Comparison of ENCODE assay signal across 1 cellular context in the genomic region with DNA sequence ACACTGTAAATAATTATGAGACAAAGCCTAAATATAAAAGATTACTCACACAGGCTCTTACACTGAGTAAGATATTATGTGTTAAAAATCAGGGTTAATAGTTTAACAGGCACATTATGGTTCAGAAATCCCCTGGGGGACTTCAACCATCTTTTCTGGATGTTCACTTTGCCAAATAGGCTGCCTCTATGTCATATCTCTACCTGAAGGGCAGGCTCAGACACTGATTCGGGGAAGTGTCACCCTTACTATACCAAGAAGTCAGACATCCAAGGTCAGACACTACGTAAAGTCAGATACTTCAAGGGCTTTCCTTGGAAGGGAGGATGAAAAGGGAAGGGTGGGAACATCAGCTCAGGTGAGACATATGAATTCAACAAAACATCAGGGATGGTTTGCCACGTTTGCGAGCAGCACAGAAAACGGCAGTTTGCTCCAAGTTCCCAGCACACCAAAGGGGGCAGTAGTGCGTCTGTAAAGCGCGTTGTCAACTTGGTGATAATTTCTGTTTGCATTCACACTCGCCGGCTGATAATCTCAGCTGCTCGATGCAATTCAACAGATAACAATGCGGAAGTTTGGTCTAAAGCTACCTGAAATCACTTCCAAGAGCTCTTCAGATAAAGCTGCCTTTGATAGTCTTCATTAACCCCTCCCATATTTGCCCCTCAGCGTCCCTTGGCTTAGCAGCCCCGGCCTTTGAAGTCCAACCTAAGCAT.
A peak's percentile ranks its signal among the peaks of the same experiment; 100 is the strongest.
TF ChIP-seq lines count a peak whose summit lies in the region.

No MANE protein-coding gene starts in this region.

TF ChIP-seq in HepG2, 621 proteins besides CTCF, POLR2A, EP300 and RAD21 (continued from another document and continues in another):
- TF ChIP-seq ZNF572 (CRISPR knock-in tag; IDR thresholded peaks at IDR 0.05) (no peak), PAF1 (CRISPR knock-in tag; IDR thresholded peaks at IDR 0.05) (no peak), HHEX (CRISPR knock-in tag; IDR thresholded peaks at IDR 0.05) (no peak), POGZ (CRISPR knock-in tag; IDR thresholded peaks at IDR 0.05) (no peak), FOXA1 (IDR thresholded peaks at IDR 0.05) (no peak), FOXA1 (CRISPR knock-in tag; IDR thresholded peaks at IDR 0.05) (peak; percentile 60; the same call in 1 of the 2 replicates), ZNF251 (CRISPR knock-in tag; IDR thresholded peaks at IDR 0.05) (no peak), ARID2 (CRISPR knock-in tag; IDR thresholded peaks at IDR 0.05; ENCODE audit: borderline replicate concordance) (no peak), ZNF230 (CRISPR knock-in tag; IDR thresholded peaks at IDR 0.05) (no peak), MEIS1 (CRISPR knock-in tag; IDR thresholded peaks at IDR 0.05; ENCODE audit: borderline replicate concordance) (no peak), SOX5 (CRISPR knock-in tag; IDR thresholded peaks at IDR 0.05; ENCODE audit: borderline replicate concordance) (no peak), KLF15 (CRISPR knock-in tag; IDR thresholded peaks at IDR 0.05; ENCODE audit: borderline replicate concordance) (no peak), TSC22D2 (CRISPR knock-in tag; IDR thresholded peaks at IDR 0.05; ENCODE audit: borderline replicate concordance) (no peak), TOE1 (CRISPR knock-in tag; IDR thresholded peaks at IDR 0.05) (no peak), ZNF329 (CRISPR knock-in tag; IDR thresholded peaks at IDR 0.05; ENCODE audit: low read depth) (no peak), MAFK (conservative IDR thresholded peaks at IDR 0.05 in 1 of 2, IDR thresholded peaks at IDR 0.05 in 1 of 2; ENCODE audit: low read length in 2 of 2) (no peak), ZNF44 (CRISPR knock-in tag; IDR thresholded peaks at IDR 0.05) (no peak), ZNF674 (CRISPR knock-in tag; IDR thresholded peaks at IDR 0.05; ENCODE audit: low read depth) (no peak)
- TF ChIP-seq, protein P1, sequence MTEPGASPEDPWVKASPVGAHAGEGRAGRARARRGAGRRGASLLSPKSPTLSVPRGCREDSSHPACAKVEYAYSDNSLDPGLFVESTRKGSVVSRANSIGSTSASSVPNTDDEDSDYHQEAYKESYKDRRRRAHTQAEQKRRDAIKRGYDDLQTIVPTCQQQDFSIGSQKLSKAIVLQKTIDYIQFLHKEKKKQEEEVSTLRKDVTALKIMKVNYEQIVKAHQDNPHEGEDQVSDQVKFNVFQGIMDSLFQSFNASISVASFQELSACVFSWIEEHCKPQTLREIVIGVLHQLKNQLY (CRISPR knock-in tag; IDR thresholded peaks at IDR 0.05) = no peak
- TF ChIP-seq, protein P2, sequence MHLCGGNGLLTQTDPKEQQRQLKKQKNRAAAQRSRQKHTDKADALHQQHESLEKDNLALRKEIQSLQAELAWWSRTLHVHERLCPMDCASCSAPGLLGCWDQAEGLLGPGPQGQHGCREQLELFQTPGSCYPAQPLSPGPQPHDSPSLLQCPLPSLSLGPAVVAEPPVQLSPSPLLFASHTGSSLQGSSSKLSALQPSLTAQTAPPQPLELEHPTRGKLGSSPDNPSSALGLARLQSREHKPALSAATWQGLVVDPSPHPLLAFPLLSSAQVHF (CRISPR knock-in tag; IDR thresholded peaks at IDR 0.05) = no peak
- TF ChIP-seq, protein P3, sequence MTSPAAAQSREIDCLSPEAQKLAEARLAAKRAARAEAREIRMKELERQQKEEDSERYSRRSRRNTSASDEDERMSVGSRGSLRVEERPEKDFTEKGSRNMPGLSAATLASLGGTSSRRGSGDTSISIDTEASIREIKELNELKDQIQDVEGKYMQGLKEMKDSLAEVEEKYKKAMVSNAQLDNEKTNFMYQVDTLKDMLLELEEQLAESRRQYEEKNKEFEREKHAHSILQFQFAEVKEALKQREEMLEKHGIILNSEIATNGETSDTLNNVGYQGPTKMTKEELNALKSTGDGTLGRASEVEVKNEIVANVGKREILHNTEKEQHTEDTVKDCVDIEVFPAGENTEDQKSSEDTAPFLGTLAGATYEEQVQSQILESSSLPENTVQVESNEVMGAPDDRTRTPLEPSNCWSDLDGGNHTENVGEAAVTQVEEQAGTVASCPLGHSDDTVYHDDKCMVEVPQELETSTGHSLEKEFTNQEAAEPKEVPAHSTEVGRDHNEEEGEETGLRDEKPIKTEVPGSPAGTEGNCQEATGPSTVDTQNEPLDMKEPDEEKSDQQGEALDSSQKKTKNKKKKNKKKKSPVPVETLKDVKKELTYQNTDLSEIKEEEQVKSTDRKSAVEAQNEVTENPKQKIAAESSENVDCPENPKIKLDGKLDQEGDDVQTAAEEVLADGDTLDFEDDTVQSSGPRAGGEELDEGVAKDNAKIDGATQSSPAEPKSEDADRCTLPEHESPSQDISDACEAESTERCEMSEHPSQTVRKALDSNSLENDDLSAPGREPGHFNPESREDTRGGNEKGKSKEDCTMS (CRISPR knock-in tag; conservative IDR thresholded peaks at IDR 0.05) = no peak
- TF ChIP-seq, protein P4, sequence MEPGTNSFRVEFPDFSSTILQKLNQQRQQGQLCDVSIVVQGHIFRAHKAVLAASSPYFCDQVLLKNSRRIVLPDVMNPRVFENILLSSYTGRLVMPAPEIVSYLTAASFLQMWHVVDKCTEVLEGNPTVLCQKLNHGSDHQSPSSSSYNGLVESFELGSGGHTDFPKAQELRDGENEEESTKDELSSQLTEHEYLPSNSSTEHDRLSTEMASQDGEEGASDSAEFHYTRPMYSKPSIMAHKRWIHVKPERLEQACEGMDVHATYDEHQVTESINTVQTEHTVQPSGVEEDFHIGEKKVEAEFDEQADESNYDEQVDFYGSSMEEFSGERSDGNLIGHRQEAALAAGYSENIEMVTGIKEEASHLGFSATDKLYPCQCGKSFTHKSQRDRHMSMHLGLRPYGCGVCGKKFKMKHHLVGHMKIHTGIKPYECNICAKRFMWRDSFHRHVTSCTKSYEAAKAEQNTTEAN (CRISPR knock-in tag; conservative IDR thresholded peaks at IDR 0.05) = no peak
- TF ChIP-seq, protein P5, sequence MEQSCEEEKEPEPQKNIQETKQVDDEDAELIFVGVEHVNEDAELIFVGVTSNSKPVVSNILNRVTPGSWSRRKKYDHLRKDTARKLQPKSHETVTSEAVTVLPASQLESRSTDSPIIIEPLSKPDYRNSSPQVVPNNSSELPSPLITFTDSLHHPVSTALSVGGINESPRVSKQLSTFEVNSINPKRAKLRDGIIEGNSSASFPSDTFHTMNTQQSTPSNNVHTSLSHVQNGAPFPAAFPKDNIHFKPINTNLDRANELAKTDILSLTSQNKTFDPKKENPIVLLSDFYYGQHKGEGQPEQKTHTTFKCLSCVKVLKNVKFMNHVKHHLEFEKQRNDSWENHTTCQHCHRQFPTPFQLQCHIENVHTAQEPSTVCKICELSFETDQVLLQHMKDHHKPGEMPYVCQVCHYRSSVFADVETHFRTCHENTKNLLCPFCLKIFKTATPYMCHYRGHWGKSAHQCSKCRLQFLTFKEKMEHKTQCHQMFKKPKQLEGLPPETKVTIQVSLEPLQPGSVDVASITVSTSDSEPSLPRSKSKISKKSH (CRISPR knock-in tag; IDR thresholded peaks at IDR 0.05; ENCODE audit: borderline replicate concordance) = no peak
- TF ChIP-seq, protein P6, sequence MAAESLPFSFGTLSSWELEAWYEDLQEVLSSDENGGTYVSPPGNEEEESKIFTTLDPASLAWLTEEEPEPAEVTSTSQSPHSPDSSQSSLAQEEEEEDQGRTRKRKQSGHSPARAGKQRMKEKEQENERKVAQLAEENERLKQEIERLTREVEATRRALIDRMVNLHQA (CRISPR knock-in tag; IDR thresholded peaks at IDR 0.05) = no peak
- TF ChIP-seq, protein P7, sequence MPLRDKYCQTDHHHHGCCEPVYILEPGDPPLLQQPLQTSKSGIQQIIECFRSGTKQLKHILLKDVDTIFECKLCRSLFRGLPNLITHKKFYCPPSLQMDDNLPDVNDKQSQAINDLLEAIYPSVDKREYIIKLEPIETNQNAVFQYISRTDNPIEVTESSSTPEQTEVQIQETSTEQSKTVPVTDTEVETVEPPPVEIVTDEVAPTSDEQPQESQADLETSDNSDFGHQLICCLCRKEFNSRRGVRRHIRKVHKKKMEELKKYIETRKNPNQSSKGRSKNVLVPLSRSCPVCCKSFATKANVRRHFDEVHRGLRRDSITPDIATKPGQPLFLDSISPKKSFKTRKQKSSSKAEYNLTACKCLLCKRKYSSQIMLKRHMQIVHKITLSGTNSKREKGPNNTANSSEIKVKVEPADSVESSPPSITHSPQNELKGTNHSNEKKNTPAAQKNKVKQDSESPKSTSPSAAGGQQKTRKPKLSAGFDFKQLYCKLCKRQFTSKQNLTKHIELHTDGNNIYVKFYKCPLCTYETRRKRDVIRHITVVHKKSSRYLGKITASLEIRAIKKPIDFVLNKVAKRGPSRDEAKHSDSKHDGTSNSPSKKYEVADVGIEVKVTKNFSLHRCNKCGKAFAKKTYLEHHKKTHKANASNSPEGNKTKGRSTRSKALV (CRISPR knock-in tag; IDR thresholded peaks at IDR 0.05) = no peak
- TF ChIP-seq, protein P8, sequence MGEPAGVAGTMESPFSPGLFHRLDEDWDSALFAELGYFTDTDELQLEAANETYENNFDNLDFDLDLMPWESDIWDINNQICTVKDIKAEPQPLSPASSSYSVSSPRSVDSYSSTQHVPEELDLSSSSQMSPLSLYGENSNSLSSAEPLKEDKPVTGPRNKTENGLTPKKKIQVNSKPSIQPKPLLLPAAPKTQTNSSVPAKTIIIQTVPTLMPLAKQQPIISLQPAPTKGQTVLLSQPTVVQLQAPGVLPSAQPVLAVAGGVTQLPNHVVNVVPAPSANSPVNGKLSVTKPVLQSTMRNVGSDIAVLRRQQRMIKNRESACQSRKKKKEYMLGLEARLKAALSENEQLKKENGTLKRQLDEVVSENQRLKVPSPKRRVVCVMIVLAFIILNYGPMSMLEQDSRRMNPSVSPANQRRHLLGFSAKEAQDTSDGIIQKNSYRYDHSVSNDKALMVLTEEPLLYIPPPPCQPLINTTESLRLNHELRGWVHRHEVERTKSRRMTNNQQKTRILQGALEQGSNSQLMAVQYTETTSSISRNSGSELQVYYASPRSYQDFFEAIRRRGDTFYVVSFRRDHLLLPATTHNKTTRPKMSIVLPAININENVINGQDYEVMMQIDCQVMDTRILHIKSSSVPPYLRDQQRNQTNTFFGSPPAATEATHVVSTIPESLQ (CRISPR knock-in tag; conservative IDR thresholded peaks at IDR 0.05) = no peak
- TF ChIP-seq, protein P9, sequence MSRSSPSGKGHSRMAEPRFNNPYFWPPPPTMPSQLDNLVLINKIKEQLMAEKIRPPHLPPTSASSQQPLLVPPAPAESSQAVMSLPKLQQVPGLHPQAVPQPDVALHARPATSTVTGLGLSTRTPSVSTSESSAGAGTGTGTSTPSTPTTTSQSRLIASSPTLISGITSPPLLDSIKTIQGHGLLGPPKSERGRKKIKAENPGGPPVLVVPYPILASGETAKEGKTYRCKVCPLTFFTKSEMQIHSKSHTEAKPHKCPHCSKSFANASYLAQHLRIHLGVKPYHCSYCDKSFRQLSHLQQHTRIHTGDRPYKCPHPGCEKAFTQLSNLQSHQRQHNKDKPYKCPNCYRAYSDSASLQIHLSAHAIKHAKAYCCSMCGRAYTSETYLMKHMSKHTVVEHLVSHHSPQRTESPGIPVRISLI (CRISPR knock-in tag; IDR thresholded peaks at IDR 0.05; ENCODE audit: borderline replicate concordance) = no peak
- TF ChIP-seq, protein P10, sequence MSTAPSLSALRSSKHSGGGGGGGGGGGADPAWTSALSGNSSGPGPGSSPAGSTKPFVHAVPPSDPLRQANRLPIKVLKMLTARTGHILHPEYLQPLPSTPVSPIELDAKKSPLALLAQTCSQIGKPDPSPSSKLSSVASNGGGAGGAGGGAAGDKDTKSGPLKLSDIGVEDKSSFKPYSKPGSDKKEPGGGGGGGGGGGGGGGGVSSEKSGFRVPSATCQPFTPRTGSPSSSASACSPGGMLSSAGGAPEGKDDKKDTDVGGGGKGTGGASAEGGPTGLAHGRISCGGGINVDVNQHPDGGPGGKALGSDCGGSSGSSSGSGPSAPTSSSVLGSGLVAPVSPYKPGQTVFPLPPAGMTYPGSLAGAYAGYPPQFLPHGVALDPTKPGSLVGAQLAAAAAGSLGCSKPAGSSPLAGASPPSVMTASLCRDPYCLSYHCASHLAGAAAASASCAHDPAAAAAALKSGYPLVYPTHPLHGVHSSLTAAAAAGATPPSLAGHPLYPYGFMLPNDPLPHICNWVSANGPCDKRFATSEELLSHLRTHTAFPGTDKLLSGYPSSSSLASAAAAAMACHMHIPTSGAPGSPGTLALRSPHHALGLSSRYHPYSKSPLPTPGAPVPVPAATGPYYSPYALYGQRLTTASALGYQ (CRISPR knock-in tag; IDR thresholded peaks at IDR 0.05) = no peak
- TF ChIP-seq, protein P11, sequence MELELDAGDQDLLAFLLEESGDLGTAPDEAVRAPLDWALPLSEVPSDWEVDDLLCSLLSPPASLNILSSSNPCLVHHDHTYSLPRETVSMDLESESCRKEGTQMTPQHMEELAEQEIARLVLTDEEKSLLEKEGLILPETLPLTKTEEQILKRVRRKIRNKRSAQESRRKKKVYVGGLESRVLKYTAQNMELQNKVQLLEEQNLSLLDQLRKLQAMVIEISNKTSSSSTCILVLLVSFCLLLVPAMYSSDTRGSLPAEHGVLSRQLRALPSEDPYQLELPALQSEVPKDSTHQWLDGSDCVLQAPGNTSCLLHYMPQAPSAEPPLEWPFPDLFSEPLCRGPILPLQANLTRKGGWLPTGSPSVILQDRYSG (CRISPR knock-in tag; IDR thresholded peaks at IDR 0.05) = no peak
- TF ChIP-seq, protein P12, sequence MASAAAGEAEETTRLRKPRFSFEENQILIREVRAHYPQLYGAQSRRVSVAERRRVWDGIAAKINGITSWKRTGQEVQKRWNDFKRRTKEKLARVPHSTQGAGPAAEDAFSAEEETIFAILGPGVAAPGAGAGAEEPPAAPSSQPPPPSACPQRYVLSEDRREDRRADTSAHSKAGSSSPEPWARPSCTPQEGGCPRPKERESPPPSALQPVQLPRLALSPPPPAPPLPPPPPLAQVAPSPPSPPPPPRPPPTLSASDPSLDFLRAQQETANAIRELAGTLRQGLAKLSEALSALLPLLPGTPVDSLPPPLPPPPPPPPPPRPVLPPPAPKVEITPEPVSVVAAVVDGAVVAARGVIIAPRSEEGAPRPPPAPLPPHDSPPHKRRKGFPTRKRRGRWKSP (CRISPR knock-in tag; IDR thresholded peaks at IDR 0.05) = no peak
- TF ChIP-seq, protein P13, sequence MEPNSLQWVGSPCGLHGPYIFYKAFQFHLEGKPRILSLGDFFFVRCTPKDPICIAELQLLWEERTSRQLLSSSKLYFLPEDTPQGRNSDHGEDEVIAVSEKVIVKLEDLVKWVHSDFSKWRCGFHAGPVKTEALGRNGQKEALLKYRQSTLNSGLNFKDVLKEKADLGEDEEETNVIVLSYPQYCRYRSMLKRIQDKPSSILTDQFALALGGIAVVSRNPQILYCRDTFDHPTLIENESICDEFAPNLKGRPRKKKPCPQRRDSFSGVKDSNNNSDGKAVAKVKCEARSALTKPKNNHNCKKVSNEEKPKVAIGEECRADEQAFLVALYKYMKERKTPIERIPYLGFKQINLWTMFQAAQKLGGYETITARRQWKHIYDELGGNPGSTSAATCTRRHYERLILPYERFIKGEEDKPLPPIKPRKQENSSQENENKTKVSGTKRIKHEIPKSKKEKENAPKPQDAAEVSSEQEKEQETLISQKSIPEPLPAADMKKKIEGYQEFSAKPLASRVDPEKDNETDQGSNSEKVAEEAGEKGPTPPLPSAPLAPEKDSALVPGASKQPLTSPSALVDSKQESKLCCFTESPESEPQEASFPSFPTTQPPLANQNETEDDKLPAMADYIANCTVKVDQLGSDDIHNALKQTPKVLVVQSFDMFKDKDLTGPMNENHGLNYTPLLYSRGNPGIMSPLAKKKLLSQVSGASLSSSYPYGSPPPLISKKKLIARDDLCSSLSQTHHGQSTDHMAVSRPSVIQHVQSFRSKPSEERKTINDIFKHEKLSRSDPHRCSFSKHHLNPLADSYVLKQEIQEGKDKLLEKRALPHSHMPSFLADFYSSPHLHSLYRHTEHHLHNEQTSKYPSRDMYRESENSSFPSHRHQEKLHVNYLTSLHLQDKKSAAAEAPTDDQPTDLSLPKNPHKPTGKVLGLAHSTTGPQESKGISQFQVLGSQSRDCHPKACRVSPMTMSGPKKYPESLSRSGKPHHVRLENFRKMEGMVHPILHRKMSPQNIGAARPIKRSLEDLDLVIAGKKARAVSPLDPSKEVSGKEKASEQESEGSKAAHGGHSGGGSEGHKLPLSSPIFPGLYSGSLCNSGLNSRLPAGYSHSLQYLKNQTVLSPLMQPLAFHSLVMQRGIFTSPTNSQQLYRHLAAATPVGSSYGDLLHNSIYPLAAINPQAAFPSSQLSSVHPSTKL (CRISPR knock-in tag; IDR thresholded peaks at IDR 0.05) = no peak
